18 cellular contexts compared by ENCODE assay signal in genomic region chr6:53496100-53496499, GRCh38.
"Had no signal": no experiment of that assay in that cellular context is flagged by ENCODE, and none has a peak within 500 bp of the region (broad histone marks: within the 10 kb centered on the region; RNA-seq: fewer than 3 reads in every experiment).

No MANE protein-coding gene starts in this region.

- H3K4me3 ChIP-seq: adrenal gland, coronary artery, lower lobe of right lung had no signal

- H3K27ac Mint-ChIP-seq: activated B cell treated with CpG ODN at 0.5 μM for 24 hours; activated CD4-positive, alpha-beta T cell treated with anti-CD3 and anti-CD28 coated beads, Interleukin-2, amount 10 ng/mL, durations not matched to agents 24 days and 14 days; activated CD8-positive, alpha-beta T cell treated with anti-CD3 and anti-CD28 coated beads, Interleukin-2, amount 10 ng/mL, durations not matched to agents 7 days and 5 days; activated naive CD4-positive, alpha-beta T cell treated with anti-CD3 and anti-CD28 coated beads, Interleukin-2, amount 50 U/mL, for 24 hours; stimulated activated memory B cell treated with anti-CD40 and anti-IgM and Interleukin-4, amounts not matched to agents 10 μg/mL and 1 μg/mL and 100 μg/mL, for 72 hours had no signal

- H3K9me3 ChIP-seq: adrenal gland, lower lobe of right lung had no signal

- DNase-seq: activated B cell treated with CpG ODN at 0.5 μM for 24 hours; activated CD8-positive, alpha-beta memory T cell treated with anti-CD3 and anti-CD28 coated beads, Interleukin-2, amount 50 U/mL, for 4 hours; activated CD8-positive, alpha-beta T cell treated with anti-CD3 and anti-CD28 coated beads, Interleukin-2, amount 10 ng/mL, durations not matched to agents 7 days and 5 days; activated effector memory CD4-positive, alpha-beta T cell treated with anti-CD3 and anti-CD28 coated beads, Interleukin-2, amount 50 U/mL, for 16 hours; activated T-cell treated with anti-CD3 and anti-CD28 coated beads, Interleukin-2, amount 50 U/mL, for 48 hours; adrenal gland; immature natural killer cell; left cardiac atrium; lower lobe of right lung; midbrain; stimulated activated CD4-positive, alpha-beta T cell treated with anti-CD3 and anti-CD28 coated beads, Interleukin-1b, Interleukin-23, amount 100 ng/mL, for 48 hours; T-helper 2 cell had no signal

- H3K27ac ChIP-seq: adrenal gland, coronary artery, lower lobe of right lung had no signal

- H3K27me3 ChIP-seq: adrenal gland had no signal

- ATAC-seq: activated CD8-positive, alpha-beta T cell treated with anti-CD3 and anti-CD28 coated beads, Interleukin-2, amount 10 ng/mL, durations not matched to agents 7 days and 5 days; stimulated activated memory B cell treated with anti-CD40 and anti-IgM and Interleukin-4, amounts not matched to agents 10 μg/mL and 1 μg/mL and 100 μg/mL, for 72 hours had no signal

- H3K27me3 Mint-ChIP-seq: activated B cell treated with CpG ODN at 0.5 μM for 24 hours; stimulated activated memory B cell treated with anti-CD40 and anti-IgM and Interleukin-4, amounts not matched to agents 10 μg/mL and 1 μg/mL and 100 μg/mL, for 72 hours had no signal

- H3K4me3 Mint-ChIP-seq: activated B cell treated with CpG ODN at 0.5 μM for 24 hours; activated CD4-positive, alpha-beta T cell treated with anti-CD3 and anti-CD28 coated beads, Interleukin-2, amount 10 ng/mL, durations not matched to agents 24 days and 14 days; activated CD8-positive, alpha-beta T cell treated with anti-CD3 and anti-CD28 coated beads, Interleukin-2, amount 10 ng/mL, durations not matched to agents 7 days and 5 days; activated naive CD4-positive, alpha-beta T cell treated with anti-CD3 and anti-CD28 coated beads, Interleukin-2, amount 50 U/mL, for 24 hours; immature natural killer cell; neural crest cell; stimulated activated memory B cell treated with anti-CD40 and anti-IgM and Interleukin-4, amounts not matched to agents 10 μg/mL and 1 μg/mL and 100 μg/mL, for 72 hours; type B pancreatic cell had no signal

- H3K4me1 Mint-ChIP-seq: immature natural killer cell had no signal

- H3K36me3 Mint-ChIP-seq: activated naive CD4-positive, alpha-beta T cell treated with anti-CD3 and anti-CD28 coated beads, Interleukin-2, amount 50 U/mL, for 24 hours had no signal

- H3K9me3 Mint-ChIP-seq: activated B cell treated with CpG ODN at 0.5 μM for 24 hours; activated CD4-positive, alpha-beta T cell treated with anti-CD3 and anti-CD28 coated beads, Interleukin-2, amount 10 ng/mL, durations not matched to agents 24 days and 14 days; activated naive CD4-positive, alpha-beta T cell treated with anti-CD3 and anti-CD28 coated beads, Interleukin-2, amount 50 U/mL, for 24 hours; immature natural killer cell; neural crest cell; stimulated activated memory B cell treated with anti-CD40 and anti-IgM and Interleukin-4, amounts not matched to agents 10 μg/mL and 1 μg/mL and 100 μg/mL, for 72 hours; type B pancreatic cell had no signal
